In the genomic region with DNA sequence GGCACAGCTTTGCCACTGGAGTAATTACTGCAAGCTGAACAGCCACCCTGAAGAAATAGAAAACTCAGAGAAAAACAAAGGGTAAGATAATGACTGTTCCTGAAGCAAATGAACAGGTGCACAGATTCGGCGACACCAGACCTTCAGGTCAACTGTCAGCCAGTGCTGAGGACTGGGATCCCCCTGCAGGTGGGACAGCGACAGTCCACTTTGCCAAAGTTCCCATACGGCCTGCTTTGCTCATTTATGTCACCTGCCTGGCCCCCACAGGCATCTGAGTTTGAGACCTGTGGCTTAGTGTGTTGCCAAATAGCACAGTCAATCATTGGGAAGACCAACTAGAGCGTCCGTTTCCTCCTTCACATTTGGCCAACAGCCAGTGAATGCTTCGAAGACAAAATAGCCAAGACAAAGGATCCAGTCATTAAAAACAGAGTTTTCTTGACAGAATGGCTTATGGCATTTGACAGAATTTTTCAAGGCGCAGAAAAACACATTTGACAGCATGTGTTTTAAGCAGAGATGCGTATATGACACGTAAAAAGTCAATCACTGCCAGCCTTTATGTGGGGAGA, we compare ENCODE assay signal across 15 cellular contexts.
DNase-seq lines count a peak whose midpoint lies in the region; ATAC-seq and TF ChIP-seq lines count a peak whose summit lies in the region.
"Had no signal": no experiment of that assay in that cellular context is flagged by ENCODE, and none has a peak within 500 bp of the region (broad histone marks: within the 10 kb centered on the region; RNA-seq: fewer than 3 reads in every experiment).

No MANE protein-coding gene starts in this region.

- intact Hi-C loops in Calu3 (cut with micrococcal nuclease; ENCODE audit: unreplicated experiment) (no loop called here), HCT116 (cut with micrococcal nuclease) (no loop called here), left ventricle myocardium inferior (cut with micrococcal nuclease) (no loop called here)

- no peak overlapping the region for H2BK120ac ChIP-seq in neuronal stem cell (ENCODE audit: low read depth, low read length)

- TF ChIP-seq CTCF in Calu3 (IDR thresholded peaks at IDR 0.05; ENCODE audit: unreplicated experiment) = no peak
- TF ChIP-seq CTCF in HCT116 (IDR thresholded peaks at IDR 0.05 in 2 of 3, conservative IDR thresholded peaks at IDR 0.05 in 1 of 3; ENCODE audit: borderline replicate concordance in 1 of 3, insufficient read depth in 1 of 3, low read depth in 2 of 3, low read length in 2 of 3) = peak in 2 of 3 experiments; percentile 39 to 48; a peak in 4 of 6 replicates
- TF ChIP-seq CTCF in WERI-Rb-1 (IDR thresholded peaks at IDR 0.05; ENCODE audit: low read depth, low read length) = peak; percentile 88
- no peak for TF ChIP-seq CTCF in left ventricle myocardium inferior (IDR thresholded peaks at IDR 0.05; ENCODE audit: borderline replicate concordance)

- H3K79me1 ChIP-seq in neuronal stem cell (ENCODE audit: low read depth, low read length) = no peaks in the 10 kb centered on the region

- H3K23ac ChIP-seq in neuronal stem cell (ENCODE audit: low read depth, low read length, poor library complexity) = no peak overlapping the region

- H3K4me2 ChIP-seq in HCT116 (ENCODE audit: low read length) = no peak overlapping the region
- H3K4me2 ChIP-seq in neuronal stem cell (ENCODE audit: insufficient read depth, low read length, poor library complexity, severe bottlenecking) = no peak overlapping the region

- no peak overlapping the region for H3K18ac ChIP-seq in neuronal stem cell (ENCODE audit: low read length)

- H2BK12ac ChIP-seq in neuronal stem cell (ENCODE audit: low read length) = no peak overlapping the region

- H3K36me3 ChIP-seq in HCT116 (ENCODE audit: control insufficient read depth in 1 of 2, insufficient read depth in 2 of 2, low read length in 2 of 2) (no peaks in the 10 kb centered on the region), WERI-Rb-1 (no peaks in the 10 kb centered on the region), neuronal stem cell (replicated peaks in 1 of 2; ENCODE audit: control insufficient read depth in 2 of 2, insufficient read depth in 2 of 2, low read length in 2 of 2) (no peaks in the 10 kb centered on the region), left ventricle myocardium inferior (no peaks in the 10 kb centered on the region)
- H3K36me3 ChIP-seq: gastrocnemius medialis, SJSA1 had no signal

- H3K4me3 ChIP-seq in HCT116 (replicated peaks in 1 of 2; ENCODE audit: low read depth in 1 of 2, low read length in 2 of 2) (no peak overlapping the region), WERI-Rb-1 (ENCODE audit: low read depth, low read length) (no peak overlapping the region), neuronal stem cell (ENCODE audit: low read length in 2 of 2) (no peak overlapping the region), left ventricle myocardium inferior (no peak overlapping the region)
- H3K4me3 ChIP-seq: gastrocnemius medialis, SJSA1 had no signal

- H3K9me2 ChIP-seq in HCT116 (ENCODE audit: insufficient read depth) = no peaks in the 10 kb centered on the region

- H3K9ac ChIP-seq in HCT116 (ENCODE audit: low read length) (no peak overlapping the region), neuronal stem cell (ENCODE audit: low read depth, low read length, poor library complexity) (no peak overlapping the region)

- H2AK5ac ChIP-seq in neuronal stem cell (ENCODE audit: low read depth, low read length) = no peak overlapping the region

- no peaks in the 10 kb centered on the region for H3K9me3 Mint-ChIP-seq in Calu3 (ENCODE audit: low read depth, unreplicated experiment)
- H3K9me3 Mint-ChIP-seq: CD8-positive, alpha-beta memory T cell had no signal

- H3K27me3 ChIP-seq in HCT116 (ENCODE audit: insufficient read depth, low read length) (peaks cover 39% of the 10 kb centered on the region), WERI-Rb-1 (ENCODE audit: insufficient read depth, low read depth, severe bottlenecking) (no peaks in the 10 kb centered on the region), neuronal stem cell (ENCODE audit: control insufficient read depth in 3 of 3, insufficient read depth in 3 of 3, low read depth in 1 of 3, low read length in 3 of 3) (no peaks in the 10 kb centered on the region), left ventricle myocardium inferior (ENCODE audit: low read depth) (peaks cover 24% of the 10 kb centered on the region)
- H3K27me3 ChIP-seq: SJSA1 had no signal

- H3K9me3 ChIP-seq in HCT116 (ENCODE audit: control insufficient read depth in 1 of 2, insufficient read depth in 1 of 2, low read depth in 1 of 2, low read length in 2 of 2) = no peaks in the 10 kb centered on the region
- H3K9me3 ChIP-seq in WERI-Rb-1 (ENCODE audit: severe bottlenecking) = no peaks in the 10 kb centered on the region
- H3K9me3 ChIP-seq in neuronal stem cell (replicated peaks in 1 of 2; ENCODE audit: control insufficient read depth in 2 of 2, insufficient read depth in 1 of 2, low read depth in 1 of 2, low read length in 2 of 2) = no peaks in the 10 kb centered on the region
- H3K9me3 ChIP-seq in left ventricle myocardium inferior (replicated peaks) = no peaks in the 10 kb centered on the region
- H3K9me3 ChIP-seq: gastrocnemius medialis, SJSA1 had no signal

- TF ChIP-seq RAD21 in HCT116 (IDR thresholded peaks at IDR 0.05; ENCODE audit: low read depth) = peak; percentile 49

- no peaks in the 10 kb centered on the region for H3K4me1 Mint-ChIP-seq in Calu3 (ENCODE audit: low read depth, unreplicated experiment)
- H3K4me1 Mint-ChIP-seq: CD8-positive, alpha-beta memory T cell had no signal

- no peaks in the 10 kb centered on the region for H3K36me3 Mint-ChIP-seq in Calu3 (ENCODE audit: insufficient read depth, unreplicated experiment)
- H3K36me3 Mint-ChIP-seq: CD8-positive, alpha-beta memory T cell had no signal

- H2BK15ac ChIP-seq in neuronal stem cell (ENCODE audit: low read length) = no peak overlapping the region

- BruUV-seq in Calu3 (replicated peaks; lab: Mats Ljungman, UMichigan) = no TSS peak
- no TSS peak for BruUV-seq in HCT116 (replicated peaks; lab: Mats Ljungman, UMichigan)

- no peak overlapping the region for H3K4ac ChIP-seq in neuronal stem cell (ENCODE audit: low read length)

- H2AFZ ChIP-seq in HCT116 (ENCODE audit: low read depth, low read length, poor library complexity, severe bottlenecking) (no peak overlapping the region), neuronal stem cell (ENCODE audit: low read length) (no peak overlapping the region)

- TF ChIP-seq POLR2A in HCT116 (IDR thresholded peaks at IDR 0.05; ENCODE audit: borderline replicate concordance, extremely low read depth, insufficient read depth, insufficient read length) = no peak

- ATAC-seq in HCT116 (peak; percentile 76), GM21723 (IDR thresholded peaks at IDR 0.05; ENCODE audit: unreplicated experiment) (no peak)
- ATAC-seq: gastrocnemius medialis had no signal

- no peaks in the 10 kb centered on the region for H4K20me1 ChIP-seq in HCT116 (ENCODE audit: insufficient read depth)

- RAD21 ChIA-PET in HCT116 (lab: Charles Lee; ENCODE audit: low non-redundant PET in 1 of 2, low total read pairs in 2 of 2, uncharacterized antibody in 2 of 2, unreplicated experiment in 2 of 2) = no interaction called here

- H2BK5ac ChIP-seq in neuronal stem cell (ENCODE audit: low read length) = no peak overlapping the region

- POLR2A ChIA-PET in HCT116 (lab: Charles Lee) = no interaction called here

- no peaks in the 10 kb centered on the region for H3K79me2 ChIP-seq in HCT116 (ENCODE audit: insufficient read depth, low read length)

- DNase-seq in Calu3 (peak; percentile 27), HCT116 (ENCODE audit: low read depth, low spot score) (peak; percentile 13), WERI-Rb-1 (peak; percentile 69), kidney tubule cell (ENCODE audit: low spot score) (peak; percentile 23), neuronal stem cell (ENCODE audit: low spot score) (no peak), left ventricle myocardium inferior (no peak), SKM-1 (lab: John Stamatoyannopoulos, UW; ENCODE audit: unreplicated experiment) (no peak)
- DNase-seq: activated CD4-positive, alpha-beta T cell treated with anti-CD3 and anti-CD28 coated beads for 48 hours; activated naive CD4-positive, alpha-beta T cell treated with Interleukin-2 at 50 U/mL for 16 hours; CD8-positive, alpha-beta memory T cell; cortex of kidney; gastrocnemius medialis; NCI-H2107 had no signal

- H3K27ac ChIP-seq in HCT116 (ENCODE audit: low read depth, low read length) = no peak overlapping the region
- no peak overlapping the region for H3K27ac ChIP-seq in WERI-Rb-1
- H3K27ac ChIP-seq in neuronal stem cell (replicated peaks; ENCODE audit: low read length) = no peak overlapping the region
- no peak overlapping the region for H3K27ac ChIP-seq in left ventricle myocardium inferior (replicated peaks)
- H3K27ac ChIP-seq: gastrocnemius medialis, SJSA1 had no signal

- H4K91ac ChIP-seq in neuronal stem cell (ENCODE audit: low read depth, low read length, poor library complexity) = no peak overlapping the region

- CTCF ChIA-PET in Calu3 (lab: Charles Lee) = interaction anchor here (0.9 kb wide), 1 partner anchor 123 kb away, joined by 3 read pairs; no protein-coding TSS in a partner anchor
- CTCF ChIA-PET in HCT116 (lab: Charles Lee) = interaction anchor here (1.7 kb wide), 1 partner anchor 12 kb away, joined by 4 read pairs; no protein-coding TSS in a partner anchor

- peaks cover 20% of the 10 kb centered on the region for H3K27me3 Mint-ChIP-seq in Calu3 (ENCODE audit: unreplicated experiment)

- no peak overlapping the region for H4K8ac ChIP-seq in neuronal stem cell (ENCODE audit: low read depth, low read length)

- WGBS in neuronal stem cell (ENCODE audit: extremely low coverage in 2 of 2, insufficient read length in 2 of 2, insufficient replicate concordance in 1 of 2), 2 donors = no CpG with 5 or more reads among the region's 10 CpGs

- H3K27ac Mint-ChIP-seq in Calu3 (ENCODE audit: unreplicated experiment) = no peak overlapping the region
- H3K27ac Mint-ChIP-seq: CD8-positive, alpha-beta memory T cell had no signal

- no peak overlapping the region for H3K4me3 Mint-ChIP-seq in Calu3 (ENCODE audit: low read depth, unreplicated experiment)
- H3K4me3 Mint-ChIP-seq: CD8-positive, alpha-beta memory T cell had no signal

- H3K4me1 ChIP-seq in HCT116 (ENCODE audit: control insufficient read depth in 1 of 2, insufficient read depth in 2 of 2, low read length in 2 of 2) = no peaks in the 10 kb centered on the region
- H3K4me1 ChIP-seq in neuronal stem cell (ENCODE audit: control insufficient read depth in 2 of 2, insufficient read depth in 1 of 2, low read depth in 1 of 2, low read length in 2 of 2) = no peaks in the 10 kb centered on the region
- H3K4me1 ChIP-seq in left ventricle myocardium inferior = no peaks in the 10 kb centered on the region
- H3K4me1 ChIP-seq: gastrocnemius medialis, SJSA1 had no signal

- H3K14ac ChIP-seq in neuronal stem cell (ENCODE audit: low read length) = no peak overlapping the region

TF ChIP-seq in HCT116, 20 proteins besides CTCF, POLR2A, EP300 and RAD21 (continues in another document):
- TF ChIP-seq EGR1 (IDR thresholded peaks at IDR 0.05; ENCODE audit: low read depth) = no peak
- no peak for TF ChIP-seq CBX3 (IDR thresholded peaks at IDR 0.05; ENCODE audit: low read depth)
- TF ChIP-seq SP1 (IDR thresholded peaks at IDR 0.05; ENCODE audit: low read depth) = no peak
- TF ChIP-seq ZNF274 (IDR thresholded peaks at IDR 0.05; ENCODE audit: low read depth, low read length) = no peak

Comparison
In these comparisons a context has a peak if more than half of its experiments do, and no peak if none do; other contexts are left out.
1. DNase-seq: peak in Calu3 (single experiment), HCT116 (single experiment), WERI-Rb-1 (single experiment) and kidney tubule cell (single experiment); none in neuronal stem cell (single experiment), left ventricle myocardium inferior (single experiment) and SKM-1 (single experiment).
2. CTCF ChIP-seq: peak in HCT116 (2 of 3) and WERI-Rb-1 (single experiment); none in Calu3 (single experiment) and left ventricle myocardium inferior (single experiment).